In genomic region chr9:88173378-88173999, GRCh38 we compare ENCODE assay signal across 8 cellular contexts. TPM values are rescaled to one million over a fixed set of nuclear protein-coding genes. Genes with fewer than 3 reads are reported as not detected.
DNase-seq lines count a peak whose midpoint lies in the region; ATAC-seq and FAIRE-seq lines count a peak whose summit lies in the region.

No MANE protein-coding gene starts in this region.

- no peak for ATAC-seq in GM18861 (IDR thresholded peaks at IDR 0.05; ENCODE audit: unreplicated experiment)
- no peak for ATAC-seq in HG02981 (IDR thresholded peaks at IDR 0.05; ENCODE audit: unreplicated experiment)

- no peaks in the 10 kb centered on the region for H3K4me1 ChIP-seq in iPS DF 6.9 (ENCODE audit: control insufficient read depth, insufficient read depth, low read length)

- DNase-seq in COLO829 (ENCODE audit: low spot score) (peak; percentile 35), HTR-8/SVneo (ENCODE audit: insufficient read length, low spot score) (peak; percentile 51), SK-MEL-5 (ENCODE audit: low read depth, low spot score) (peak; percentile 88), iPS DF 6.9 (ENCODE audit: low read depth, low spot score) (peak; percentile 16)
- peak; percentile 27 for DNase-seq in activated naive CD8-positive, alpha-beta T cell treated with anti-CD3 and anti-CD28 coated beads, Interleukin-2, amount 50 U/mL, for 16 hours (ENCODE audit: low read depth, low spot score)
- DNase-seq in stimulated activated CD8-positive, alpha-beta memory T cell treated with anti-CD3 and anti-CD28 coated beads, Interleukin-12 subunit alpha, Interleukin-12 subunit beta, amount 100 ng/mL, for 24 hours (ENCODE audit: extremely low read depth): peak; percentile 20

- H3K36me3 ChIP-seq in iPS DF 6.9 (ENCODE audit: control insufficient read depth, insufficient read depth, low read length): no peaks in the 10 kb centered on the region

- H3K9me3 ChIP-seq in iPS DF 6.9 (ENCODE audit: control insufficient read depth, insufficient read depth, low read length): no peaks in the 10 kb centered on the region

- in situ Hi-C loops in SK-MEL-5 (cut with HindIII; ENCODE audit: low pct_unique_long_range_greater_than_20kb, low sequenced_read_pairs): no loop called here

- no peak for FAIRE-seq in HTR-8/SVneo (lab: Jason Lieb, UNC)

- H3K4me3 ChIP-seq in iPS DF 6.9 (ENCODE audit: low read length): no peak overlapping the region

- H3K27me3 ChIP-seq in iPS DF 6.9 (ENCODE audit: control insufficient read depth, insufficient read depth, low read length): no peaks in the 10 kb centered on the region

- WGBS in iPS DF 6.9 (ENCODE audit: insufficient coverage, insufficient read length): no CpG with 5 or more reads among the region's 10 CpGs

- H3K27ac ChIP-seq in iPS DF 6.9 (ENCODE audit: low read length): no peak overlapping the region

RNA-seq across cellular contexts. Expression of gene SPATA31C2, which starts 35.2 kb away (rescaled TPM):
- total RNA-seq in SK-MEL-5 (2014; rRNA removed; shearing (Covaris generic)): not detected in 2 replicates
- 0.05 TPM in 1 of 2 replicates, not detected in the other for polyA plus RNA-seq in SK-MEL-5 (2015; cell fraction: cytosol; rRNA removed)
- polyA plus RNA-seq in SK-MEL-5 (2015; cell fraction: nucleus; rRNA removed): not detected in 2 replicates

Comparison
In these comparisons a context has a peak if more than half of its experiments do, and no peak if none do; other contexts are left out.
1. DNase-seq: peak in every context shown above with its lines; median percentile 88 in SK-MEL-5; 51 in HTR-8/SVneo; 35 in COLO829; 27 in activated naive CD8-positive, alpha-beta T cell treated with anti-CD3 and anti-CD28 coated beads, Interleukin-2, amount 50 U/mL, for 16 hours; 20 in stimulated activated CD8-positive, alpha-beta memory T cell treated with anti-CD3 and anti-CD28 coated beads, Interleukin-12 subunit alpha, Interleukin-12 subunit beta, amount 100 ng/mL, for 24 hours; 16 in iPS DF 6.9.